Comparison of ENCODE assay signal across 26 cellular contexts in genomic region chr7:70113078-70113477, GRCh38.
DNase-seq lines count a peak whose midpoint lies in the region; ATAC-seq, FAIRE-seq and TF ChIP-seq lines count a peak whose summit lies in the region.
"Had no signal": no experiment of that assay in that cellular context is flagged by ENCODE, and none has a peak within 500 bp of the region (broad histone marks: within the 10 kb centered on the region; RNA-seq: fewer than 3 reads in every experiment).

No MANE protein-coding gene starts in this region.

- H3K4me2 ChIP-seq in HepG2 (ENCODE audit: low read depth, low read length) (no peak overlapping the region), K562 (ENCODE audit: insufficient read depth, low read length) (no peak overlapping the region)
- H3K4me2 ChIP-seq: BLaER1 had no signal

- H3K27ac ChIP-seq in HepG2 (ENCODE audit: extremely low read length, insufficient read depth, low read length) (no peak overlapping the region), right lobe of liver (no peak overlapping the region), K562 (ENCODE audit: extremely low read depth, low read depth, low read length) (no peak overlapping the region), prostate gland (no peak overlapping the region)
- H3K27ac ChIP-seq: 22Rv1, BLaER1 had no signal

- CTCF ChIA-PET in HepG2 (lab: Yijun Ruan, JAX; ENCODE audit: low intra/inter-chr PET ratio, low total read pairs) = no interaction called here
- CTCF ChIA-PET in K562 (lab: Yijun Ruan, JAX; ENCODE audit: low intra/inter-chr PET ratio) = no interaction called here

- POLR2A ChIA-PET in HepG2 (lab: Yijun Ruan, JAX) = no interaction called here
- POLR2A ChIA-PET in K562 (lab: Yijun Ruan, JAX) = no interaction called here

- BruUV-seq in HepG2 (replicated peaks; lab: Mats Ljungman, UMichigan) = no TSS peak
- BruUV-seq in K562 (replicated peaks; lab: Mats Ljungman, UMichigan) = no TSS peak

- no peak for TF ChIP-seq RAD21 in HepG2 (CRISPR knock-in tag; IDR thresholded peaks at IDR 0.05)
- no peak for TF ChIP-seq RAD21 in K562 (CRISPR knock-in tag; conservative IDR thresholded peaks at IDR 0.05 in 1 of 2, IDR thresholded peaks at IDR 0.05 in 1 of 2)

- no peaks in the 10 kb centered on the region for H3K27me3 ChIP-seq in HepG2 (ENCODE audit: control insufficient read depth in 1 of 2, insufficient read depth in 2 of 2, low read length in 2 of 2)
- H3K27me3 ChIP-seq in right lobe of liver = no peaks in the 10 kb centered on the region
- no peaks in the 10 kb centered on the region for H3K27me3 ChIP-seq in K562 (ENCODE audit: control insufficient read depth in 2 of 2, insufficient read depth in 2 of 2, low read length in 2 of 2)
- H3K27me3 ChIP-seq in prostate gland (replicated peaks; ENCODE audit: insufficient read depth) = no peaks in the 10 kb centered on the region
- H3K27me3 ChIP-seq: BE2C, BLaER1 had no signal

- H3K9me3 ChIP-seq in HepG2 (ENCODE audit: low read length) (no peaks in the 10 kb centered on the region), right lobe of liver (no peaks in the 10 kb centered on the region), K562 (replicated peaks; ENCODE audit: control insufficient read depth, insufficient read depth, low read depth, low read length) (no peaks in the 10 kb centered on the region), prostate gland (no peaks in the 10 kb centered on the region)
- H3K9me3 ChIP-seq: BE2C, BLaER1 had no signal

- H3K4me1 ChIP-seq in HepG2 (ENCODE audit: insufficient read depth, low read length) (no peaks in the 10 kb centered on the region), right lobe of liver (no peaks in the 10 kb centered on the region), K562 (replicated peaks in 1 of 2; ENCODE audit: control insufficient read depth in 2 of 2, insufficient read depth in 2 of 2, low read length in 2 of 2) (no peaks in the 10 kb centered on the region), prostate gland (replicated peaks) (no peaks in the 10 kb centered on the region)
- H3K4me1 ChIP-seq: BLaER1 had no signal

- DNase-seq in HepG2 (ENCODE audit: low spot score) (no peak), right lobe of liver (no peak), K562 (ENCODE audit: extremely low read depth in 1 of 4, low spot score in 3 of 4) (no peak), frontal cortex (ENCODE audit: low spot score in 2 of 2) (no peak), GM20000 (ENCODE audit: low spot score) (no peak), prostate gland (ENCODE audit: low spot score) (no peak)
- no peak for DNase-seq in NK-92 treated with Interleukin-12 subunit alpha and Interleukin-12 subunit beta, amount 100 ng/mL, for 24 hours (lab: John Stamatoyannopoulos, UW)
- DNase-seq: ACHN; BE2C; C1 segment of cervical spinal cord; CD4-positive, alpha-beta memory T cell; CD4-positive, CD25-positive, alpha-beta regulatory T cell; CD8-positive, alpha-beta memory T cell; COR-L47; DMS 273 treated with DMSO at 0.1 percent for 48 hours; DMS153; DMS53; DMS79; DND-41; EL; GDM1 had no signal

- H4K20me1 ChIP-seq in HepG2 (ENCODE audit: insufficient read depth, low read length) (no peaks in the 10 kb centered on the region), K562 (replicated peaks; ENCODE audit: control insufficient read depth, insufficient read depth, low read length) (no peaks in the 10 kb centered on the region)

- H3K36me3 ChIP-seq in HepG2 (replicated peaks in 1 of 2; ENCODE audit: control insufficient read depth in 1 of 2, insufficient read depth in 2 of 2, low read length in 2 of 2) (no peaks in the 10 kb centered on the region), right lobe of liver (no peaks in the 10 kb centered on the region), K562 (ENCODE audit: control insufficient read depth, insufficient read depth, low read length) (no peaks in the 10 kb centered on the region), prostate gland (no peaks in the 10 kb centered on the region)
- H3K36me3 ChIP-seq: BE2C had no signal

- no peak overlapping the region for H2AFZ ChIP-seq in HepG2 (ENCODE audit: low read length)
- no peak overlapping the region for H2AFZ ChIP-seq in K562 (ENCODE audit: low read depth, low read length)

- in situ Hi-C loops in HepG2 (cut with HindIII; ENCODE audit: extremely low pct_ligation_motif_present, low pct_unique_long_range_greater_than_20kb) (no loop called here), K562 (cut with MboI) (no loop called here)

- H3K79me2 ChIP-seq in HepG2 (ENCODE audit: insufficient read depth, low read length) (no peaks in the 10 kb centered on the region), K562 (ENCODE audit: control insufficient read depth, insufficient read depth, low read length) (no peaks in the 10 kb centered on the region)

- TF ChIP-seq POLR2A in HepG2 (IDR thresholded peaks at IDR 0.05; ENCODE audit: insufficient read depth in 1 of 2, low read depth in 2 of 2, low read length in 2 of 2) = no peak
- TF ChIP-seq POLR2A in right lobe of liver (IDR thresholded peaks at IDR 0.05) = no peak
- TF ChIP-seq POLR2A in K562 (conservative IDR thresholded peaks at IDR 0.05) = no peak
- no peak for TF ChIP-seq POLR2A in prostate gland (IDR thresholded peaks at IDR 0.05)

- ATAC-seq in HepG2 (no peak), right lobe of liver (no peak), K562 (no peak)
- ATAC-seq: GM12878 had no signal

- H3K4me3 ChIP-seq in HepG2 (replicated peaks in 1 of 3; ENCODE audit: insufficient read depth in 1 of 3, low read depth in 2 of 3, low read length in 3 of 3) (no peak overlapping the region), right lobe of liver (no peak overlapping the region), K562 (no peak overlapping the region), prostate gland (no peak overlapping the region)
- H3K4me3 ChIP-seq: BLaER1, GM12878 had no signal

- no peak overlapping the region for H3K9ac ChIP-seq in HepG2 (ENCODE audit: insufficient read depth, low read depth, low read length)
- H3K9ac ChIP-seq in K562 (ENCODE audit: insufficient read depth in 1 of 2, low read depth in 2 of 2, low read length in 2 of 2) = no peak overlapping the region
- H3K9ac ChIP-seq: BLaER1 had no signal

- no peaks in the 10 kb centered on the region for H3K9me1 ChIP-seq in K562 (ENCODE audit: control insufficient read depth, insufficient read depth, low read length)

- FAIRE-seq in HepG2 (lab: Jason Lieb, UNC) (no peak), K562 (lab: Jason Lieb, UNC) (no peak), frontal cortex (lab: Jason Lieb, UNC) (peak; percentile 82)
- FAIRE-seq: GM12878, GM12892, GM18507 had no signal

- WGBS in HepG2 (ENCODE audit: low lambda C conversion rate) = 0% methylated on average over 2 of the region's 2 CpGs
- WGBS in right lobe of liver (ENCODE audit: insufficient coverage, low coverage, low lambda C conversion rate, missing lambda C conversion rate) = 76% methylated on average over 2 of the region's 2 CpGs
- 2% methylated on average over 2 of the region's 2 CpGs for WGBS in K562 (ENCODE audit: insufficient coverage, low coverage, missing lambda C conversion rate)
- whole genome bisulfite sequencing in prostate gland = 95% methylated on average over 2 of the region's 2 CpGs

- TF ChIP-seq CTCF in HepG2 (CRISPR knock-in tag; IDR thresholded peaks at IDR 0.05) (no peak), right lobe of liver (IDR thresholded peaks at IDR 0.05) (no peak), K562 (IDR thresholded peaks at IDR 0.05 in 2 of 3, conservative IDR thresholded peaks at IDR 0.05 in 1 of 3; ENCODE audit: insufficient read depth in 2 of 3, low read depth in 1 of 3, low read length in 3 of 3) (no peak), GM20000 (IDR thresholded peaks at IDR 0.05; ENCODE audit: extremely low read depth, missing control alignments) (no peak), prostate gland (IDR thresholded peaks at IDR 0.05) (no peak)

- intact Hi-C loops in HepG2 (cut with micrococcal nuclease; ENCODE audit: unreplicated experiment) = no loop called here
- intact Hi-C loops in right lobe of liver (cut with DNase I) = no loop called here
- intact Hi-C loops in K562 (cut with micrococcal nuclease) = no loop called here
- intact Hi-C loops in prostate gland (cut with DNase I) = no loop called here

- TF ChIP-seq EP300 in HepG2 (IDR thresholded peaks at IDR 0.05; ENCODE audit: low read depth in 2 of 2, low read length in 2 of 2) = no peak
- no peak for TF ChIP-seq EP300 in HepG2 (CRISPR knock-in tag; IDR thresholded peaks at IDR 0.05; ENCODE audit: borderline replicate concordance)
- TF ChIP-seq EP300 in K562 (IDR thresholded peaks at IDR 0.05; ENCODE audit: low read length) = no peak

TF ChIP-seq in HepG2, 621 proteins besides CTCF, POLR2A, EP300 and RAD21:
- TF ChIP-seq ZNF720 (CRISPR knock-in tag; IDR thresholded peaks at IDR 0.05) = no peak
- TF ChIP-seq MAFK (conservative IDR thresholded peaks at IDR 0.05 in 1 of 2, IDR thresholded peaks at IDR 0.05 in 1 of 2; ENCODE audit: low read length in 2 of 2) = peak; percentile 16 to 42; a peak in 2 of 4 replicates

TF ChIP-seq in K562, 482 proteins besides CTCF, POLR2A, EP300 and RAD21:
- TF ChIP-seq DACH1 (IDR thresholded peaks at IDR 0.05; ENCODE audit: partially characterized antibody) = no peak
- TF ChIP-seq PHB (CRISPR knock-in tag; IDR thresholded peaks at IDR 0.05) = no peak
- TF ChIP-seq MAFG (tag; conservative IDR thresholded peaks at IDR 0.05) = peak; percentile 36
- TF ChIP-seq ZNF778 (CRISPR knock-in tag; IDR thresholded peaks at IDR 0.05) = no peak
- no peak for TF ChIP-seq TAF7 (tag; IDR thresholded peaks at IDR 0.05)
- peak; percentile 43; the same call in 1 of the 2 replicates for TF ChIP-seq MAFF (IDR thresholded peaks at IDR 0.05; ENCODE audit: low read length)
- TF ChIP-seq C11orf30 (IDR thresholded peaks at IDR 0.05; ENCODE audit: low read depth) = peak; percentile 68; the same call in 1 of the 2 replicates
- TF ChIP-seq ZNF316 (IDR thresholded peaks at IDR 0.05) = peak; percentile 86
- TF ChIP-seq MAFK (IDR thresholded peaks at IDR 0.05; ENCODE audit: low read length) = peak; percentile 19; the same call in 1 of the 2 replicates
TF ChIP-seq in K562: peak in this region for 5.

Comparison
In these comparisons a context has a peak if more than half of its experiments do, and no peak if none do; other contexts are left out.
1. Of the 241 proteins assayed by ChIP-seq in both HepG2 and K562: peak only in HepG2: none; only in K562: MAFF and MAFG; in both: MAFK; in neither: 238.